ENCODE assay signal across 31 cellular contexts in genomic region chr7:153103219-153103618, GRCh38.
"Had no signal": no experiment of that assay in that cellular context is flagged by ENCODE, and none has a peak within 500 bp of the region (broad histone marks: within the 10 kb centered on the region; RNA-seq: fewer than 3 reads in every experiment).

No MANE protein-coding gene starts in this region.

- H3K4me1 ChIP-seq: gastrocnemius medialis, pancreas, prostate gland, sigmoid colon, stomach, thyroid gland, upper lobe of left lung had no signal

- H3K36me3 Mint-ChIP-seq: activated naive CD8-positive, alpha-beta T cell; mesothelial cell of epicardium; naive B cell; stimulated activated memory B cell treated with anti-CD40 and anti-IgM and Interleukin-4, amounts not matched to agents 10 μg/mL and 1 μg/mL and 100 μg/mL, for 72 hours had no signal

- H3K27me3 Mint-ChIP-seq: activated naive CD8-positive, alpha-beta T cell; central memory CD8-positive, alpha-beta T cell; naive B cell; stimulated activated memory B cell treated with anti-CD40 and anti-IgM and Interleukin-4, amounts not matched to agents 10 μg/mL and 1 μg/mL and 100 μg/mL, for 72 hours had no signal

- ATAC-seq: gastrocnemius medialis; pancreas; stimulated activated memory B cell treated with anti-CD40 and anti-IgM and Interleukin-4, amounts not matched to agents 10 μg/mL and 1 μg/mL and 100 μg/mL, for 72 hours had no signal

- H3K9me3 Mint-ChIP-seq: stimulated activated memory B cell treated with anti-CD40 and anti-IgM and Interleukin-4, amounts not matched to agents 10 μg/mL and 1 μg/mL and 100 μg/mL, for 72 hours; T-helper 2 cell treated with Interferon-gamma antibody and Interleukin-4, amounts not matched to agents 5 μg/mL and 100 μg/mL, for 36 hours had no signal

- H3K9me3 ChIP-seq: gastrocnemius medialis, pancreas, prostate gland, sigmoid colon, thyroid gland, upper lobe of left lung had no signal

- H3K4me3 ChIP-seq: gastrocnemius medialis, pancreas, prostate gland, sigmoid colon, stomach, thyroid gland, upper lobe of left lung had no signal

- H3K27ac Mint-ChIP-seq: activated naive CD8-positive, alpha-beta T cell; mesothelial cell of epicardium; naive B cell; nephron progenitor cell; stimulated activated memory B cell treated with anti-CD40 and anti-IgM and Interleukin-4, amounts not matched to agents 10 μg/mL and 1 μg/mL and 100 μg/mL, for 72 hours; T-helper 2 cell treated with Interferon-gamma antibody and Interleukin-4, amounts not matched to agents 5 μg/mL and 100 μg/mL, for 36 hours had no signal

- H3K27me3 ChIP-seq: gastrocnemius medialis, pancreas, sigmoid colon, stomach, thyroid gland, upper lobe of left lung had no signal

- H3K27ac ChIP-seq: gastrocnemius medialis, pancreas, prostate gland, sigmoid colon, stomach, thyroid gland, upper lobe of left lung had no signal

- H3K4me3 Mint-ChIP-seq: activated naive CD8-positive, alpha-beta T cell; central memory CD8-positive, alpha-beta T cell; mesothelial cell of epicardium; naive B cell; nephron progenitor cell; stimulated activated memory B cell treated with anti-CD40 and anti-IgM and Interleukin-4, amounts not matched to agents 10 μg/mL and 1 μg/mL and 100 μg/mL, for 72 hours; T-helper 2 cell treated with Interferon-gamma antibody and Interleukin-4, amounts not matched to agents 5 μg/mL and 100 μg/mL, for 36 hours had no signal

- H3K36me3 ChIP-seq: gastrocnemius medialis, pancreas, prostate gland, sigmoid colon, stomach, thyroid gland, upper lobe of left lung had no signal

- H3K4me1 Mint-ChIP-seq: mesothelial cell of epicardium; naive B cell; nephron progenitor cell; stimulated activated memory B cell treated with anti-CD40 and anti-IgM and Interleukin-4, amounts not matched to agents 10 μg/mL and 1 μg/mL and 100 μg/mL, for 72 hours had no signal

- DNase-seq: activated CD4-positive, alpha-beta T cell treated with anti-CD3 and anti-CD28 coated beads for 4 hours; activated CD4-positive, alpha-beta T cell treated with anti-CD3 and anti-CD28 coated beads, Interleukin-2, amount 50 U/mL, for 4 hours; activated CD4-positive, CD25-positive, alpha-beta regulatory T cell; activated effector memory CD4-positive, alpha-beta T cell treated with Interleukin-2 at 50 U/mL for 16 hours; activated naive CD4-positive, alpha-beta T cell treated with Interleukin-2 at 50 U/mL for 16 hours; activated T-cell treated with anti-CD3 and anti-CD28 coated beads for 4 hours; anterior cingulate cortex; dermis blood vessel endothelial cell; effector CD4-positive, alpha-beta T cell; erythroblast; gastrocnemius medialis; glutamatergic neuron; islet precursor cell; mammary epithelial cell; naive B cell; nephron progenitor cell; pancreas; retina; sigmoid colon; small intestine; stimulated activated CD4-positive, alpha-beta T cell treated with anti-CD3 and anti-CD28 coated beads, Interleukin-4, amount 100 ng/mL, for 4 hours; stimulated activated CD8-positive, alpha-beta memory T cell treated with anti-CD3 and anti-CD28 coated beads, Interleukin-4, amount 100 ng/mL, for 48 hours; stomach; thyroid gland; upper lobe of left lung had no signal
